In the genomic region with DNA sequence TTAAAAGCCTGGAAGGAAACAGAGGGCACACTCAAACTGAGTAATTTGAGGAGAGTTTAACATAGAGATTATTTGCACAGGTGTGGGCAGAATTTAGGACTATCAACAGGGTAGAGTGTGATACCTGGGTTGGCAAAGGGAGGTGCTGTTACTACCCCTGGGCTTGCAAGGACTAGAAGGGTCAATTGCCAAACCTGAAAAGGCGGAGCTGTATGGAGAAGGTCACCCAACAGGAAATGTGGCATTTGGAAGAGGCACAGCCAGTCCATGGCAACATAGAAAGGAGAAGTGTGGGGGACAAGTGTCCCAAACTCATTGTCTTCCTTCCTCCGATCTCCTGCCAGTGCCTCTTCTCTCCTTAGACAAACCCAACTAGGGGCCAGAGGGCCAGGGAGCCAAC, we compare ENCODE assay signal across 17 cellular contexts. TPM values are rescaled to one million over a fixed set of nuclear protein-coding genes. Genes with fewer than 3 reads are reported as not detected.
DNase-seq lines count a peak whose midpoint lies in the region; ATAC-seq, FAIRE-seq and TF ChIP-seq lines count a peak whose summit lies in the region.
"Had no signal": no experiment of that assay in that cellular context is flagged by ENCODE, and none has a peak within 500 bp of the region (broad histone marks: within the 10 kb centered on the region; RNA-seq: fewer than 3 reads in every experiment).

No MANE protein-coding gene starts in this region.

- DNase-seq in DMS53 treated with DMSO at 0.1 percent for 48 hours (lab: John Stamatoyannopoulos, UW; ENCODE audit: unreplicated experiment) (peak; percentile 76), NCI-H2196 (lab: John Stamatoyannopoulos, UW; ENCODE audit: unreplicated experiment) (peak; percentile 61), chondrocyte (ENCODE audit: low spot score) (no peak), osteocyte (ENCODE audit: extremely low spot score, unreplicated experiment) (no peak), kidney (no peak), psoas muscle (no peak)
- no peak for DNase-seq in central memory CD4-positive, alpha-beta T cell
- DNase-seq in activated T-cell treated with anti-CD3 and anti-CD28 coated beads, Interleukin-2, amount 50 U/mL, for 24 hours, result no peak
- DNase-seq: activated CD4-positive, alpha-beta T cell treated with anti-CD3 and anti-CD28 coated beads for 48 hours; activated T-cell treated with anti-CD3 and anti-CD28 coated beads, Interleukin-2, amount 50 U/mL, for 4 hours; KG1; NCI-H187; stimulated activated CD8-positive, alpha-beta memory T cell treated with anti-CD3 and anti-CD28 coated beads, Interleukin-4, amount 100 ng/mL, for 48 hours; T-helper 17 cell had no signal

- H3K9me3 Mint-ChIP-seq in chondrocyte (ENCODE audit: low read depth) (no peaks in the 10 kb centered on the region), osteocyte (ENCODE audit: unreplicated experiment) (no peaks in the 10 kb centered on the region)
- H3K9me3 Mint-ChIP-seq in activated T-cell treated with anti-CD3 and anti-CD28 coated beads, Interleukin-2, amount 50 U/mL, for 24 hours, result no peaks in the 10 kb centered on the region
- H3K9me3 Mint-ChIP-seq: activated T-cell treated with anti-CD3 and anti-CD28 coated beads, Interleukin-2, amount 50 U/mL, for 4 hours had no signal

- H3K9me3 ChIP-seq in kidney (ENCODE audit: control insufficient read depth in 1 of 2, low read length in 2 of 2), result no peaks in the 10 kb centered on the region
- no peaks in the 10 kb centered on the region for H3K9me3 ChIP-seq in psoas muscle
- H3K9me3 ChIP-seq: prostate gland had no signal

- no peak for ATAC-seq in psoas muscle
- ATAC-seq: activated T-cell treated with anti-CD3 and anti-CD28 coated beads, Interleukin-2, amount 50 U/mL, for 4 hours; T-helper 17 cell had no signal

- WGBS in psoas muscle, 3 donors, result 88 to 89% (median 89%) methylated on average over 2 of the region's 2 CpGs

- H3K27ac ChIP-seq in kidney (ENCODE audit: low read depth in 2 of 2, low read length in 2 of 2), result no peak overlapping the region
- H3K27ac ChIP-seq in psoas muscle, result no peak overlapping the region

- H3K27ac Mint-ChIP-seq in chondrocyte (ENCODE audit: unreplicated experiment) (peak overlapping the region; percentile 88), osteocyte (ENCODE audit: unreplicated experiment) (peak overlapping the region; percentile 81)
- no peak overlapping the region for H3K27ac Mint-ChIP-seq in activated T-cell treated with anti-CD3 and anti-CD28 coated beads, Interleukin-2, amount 50 U/mL, for 24 hours
- H3K27ac Mint-ChIP-seq: T-helper 17 cell had no signal

- H3K36me3 Mint-ChIP-seq in chondrocyte (ENCODE audit: low read depth) (no peaks in the 10 kb centered on the region), osteocyte (ENCODE audit: unreplicated experiment) (no peaks in the 10 kb centered on the region)
- H3K36me3 Mint-ChIP-seq in activated T-cell treated with anti-CD3 and anti-CD28 coated beads, Interleukin-2, amount 50 U/mL, for 24 hours (ENCODE audit: low read depth), result no peaks in the 10 kb centered on the region

- no peaks in the 10 kb centered on the region for H3K27me3 ChIP-seq in psoas muscle (ENCODE audit: insufficient read depth in 3 of 3, low read length in 2 of 3)

- H3K4me3 Mint-ChIP-seq in chondrocyte (ENCODE audit: unreplicated experiment) (no peak overlapping the region), osteocyte (ENCODE audit: unreplicated experiment) (no peak overlapping the region)
- no peak overlapping the region for H3K4me3 Mint-ChIP-seq in activated T-cell treated with anti-CD3 and anti-CD28 coated beads, Interleukin-2, amount 50 U/mL, for 24 hours
- H3K4me3 Mint-ChIP-seq: activated T-cell treated with anti-CD3 and anti-CD28 coated beads, Interleukin-2, amount 50 U/mL, for 4 hours; T-helper 17 cell had no signal

- H3K9ac ChIP-seq in kidney (ENCODE audit: low read length in 2 of 2), result no peak overlapping the region

- FAIRE-seq in kidney (lab: Jason Lieb, UNC), result no peak
- FAIRE-seq: RCC 7860, urothelium cell line had no signal

- intact Hi-C loops in kidney (cut with DNase I), result no loop called here
- intact Hi-C loops in psoas muscle (cut with DNase I), result no loop called here

- H3K27me3 Mint-ChIP-seq in chondrocyte (ENCODE audit: low read depth), result no peaks in the 10 kb centered on the region
- H3K27me3 Mint-ChIP-seq in osteocyte (ENCODE audit: unreplicated experiment), result no peaks in the 10 kb centered on the region
- peaks cover 3% of the 10 kb centered on the region for H3K27me3 Mint-ChIP-seq in activated T-cell treated with anti-CD3 and anti-CD28 coated beads, Interleukin-2, amount 50 U/mL, for 24 hours

- H3K4me3 ChIP-seq in kidney (ENCODE audit: low read length in 2 of 2), result no peak overlapping the region
- H3K4me3 ChIP-seq in psoas muscle, result no peak overlapping the region
- H3K4me3 ChIP-seq: prostate gland had no signal

- H3K4me1 ChIP-seq in kidney (ENCODE audit: control insufficient read depth in 1 of 2, insufficient read depth in 1 of 2, low read depth in 1 of 2, low read length in 2 of 2) (no peaks in the 10 kb centered on the region), psoas muscle (no peaks in the 10 kb centered on the region)
- H3K4me1 ChIP-seq: prostate gland had no signal

- peaks cover 56% of the 10 kb centered on the region for H3K4me1 Mint-ChIP-seq in chondrocyte (ENCODE audit: low read depth)
- peaks cover 44% of the 10 kb centered on the region for H3K4me1 Mint-ChIP-seq in osteocyte (ENCODE audit: unreplicated experiment)
- no peaks in the 10 kb centered on the region for H3K4me1 Mint-ChIP-seq in activated T-cell treated with anti-CD3 and anti-CD28 coated beads, Interleukin-2, amount 50 U/mL, for 24 hours (ENCODE audit: low read depth)

- no peaks in the 10 kb centered on the region for H3K36me3 ChIP-seq in kidney (ENCODE audit: control insufficient read depth in 1 of 2, insufficient read depth in 2 of 2, low read length in 2 of 2)
- H3K36me3 ChIP-seq in psoas muscle (ENCODE audit: insufficient read depth in 1 of 2, low read depth in 1 of 2), result no peaks in the 10 kb centered on the region
- H3K36me3 ChIP-seq: prostate gland had no signal

- no peak for TF ChIP-seq CTCF in chondrocyte (IDR thresholded peaks at IDR 0.05)
- no peak for TF ChIP-seq CTCF in osteocyte (IDR thresholded peaks at IDR 0.05)
- no peak for TF ChIP-seq CTCF in kidney (IDR thresholded peaks at IDR 0.05; ENCODE audit: borderline replicate concordance, extremely low read depth, insufficient read depth)
- no peak for TF ChIP-seq CTCF in psoas muscle (IDR thresholded peaks at IDR 0.05)

RNA-seq across cellular contexts. Expression of gene MED13L, which starts 21.6 kb away (rescaled TPM):
- total RNA-seq in chondrocyte (154 to 211 TPM (median 162 TPM) in 3 replicates), osteocyte (229 and 234 TPM in 2 replicates), kidney (153 TPM), psoas muscle (10 to 100 TPM; 72.5 to 90.5 (median 75.2) TPM)
- polyA plus RNA-seq in kidney (ENCODE audit: insufficient read depth, low read depth, low replicate concordance) (7.1 TPM), psoas muscle (10 to 100 TPM in 2 of 3 donors, 1 to 10 TPM in 1; 8.9 to 34.3 (median 15.3) TPM)

Comparison
In these comparisons a context has a peak if more than half of its experiments do, and no peak if none do; other contexts are left out.
1. DNase-seq: peak in DMS53 treated with DMSO at 0.1 percent for 48 hours (single experiment) and NCI-H2196 (single experiment); none in chondrocyte (single experiment), osteocyte (single experiment), central memory CD4-positive, alpha-beta T cell (single experiment), kidney (single experiment), psoas muscle (0 of 2) and activated T-cell treated with anti-CD3 and anti-CD28 coated beads, Interleukin-2, amount 50 U/mL, for 24 hours (single experiment).